In genomic region chr9:134475051-134475790, GRCh38 we compare ENCODE assay signal across 1 cellular context.
TF ChIP-seq lines count a peak whose summit lies in the region.

No MANE protein-coding gene starts in this region.

TF ChIP-seq in GM23338, 12 proteins besides CTCF, POLR2A, EP300 and RAD21 (continued from another document):
- TF ChIP-seq, protein P1, sequence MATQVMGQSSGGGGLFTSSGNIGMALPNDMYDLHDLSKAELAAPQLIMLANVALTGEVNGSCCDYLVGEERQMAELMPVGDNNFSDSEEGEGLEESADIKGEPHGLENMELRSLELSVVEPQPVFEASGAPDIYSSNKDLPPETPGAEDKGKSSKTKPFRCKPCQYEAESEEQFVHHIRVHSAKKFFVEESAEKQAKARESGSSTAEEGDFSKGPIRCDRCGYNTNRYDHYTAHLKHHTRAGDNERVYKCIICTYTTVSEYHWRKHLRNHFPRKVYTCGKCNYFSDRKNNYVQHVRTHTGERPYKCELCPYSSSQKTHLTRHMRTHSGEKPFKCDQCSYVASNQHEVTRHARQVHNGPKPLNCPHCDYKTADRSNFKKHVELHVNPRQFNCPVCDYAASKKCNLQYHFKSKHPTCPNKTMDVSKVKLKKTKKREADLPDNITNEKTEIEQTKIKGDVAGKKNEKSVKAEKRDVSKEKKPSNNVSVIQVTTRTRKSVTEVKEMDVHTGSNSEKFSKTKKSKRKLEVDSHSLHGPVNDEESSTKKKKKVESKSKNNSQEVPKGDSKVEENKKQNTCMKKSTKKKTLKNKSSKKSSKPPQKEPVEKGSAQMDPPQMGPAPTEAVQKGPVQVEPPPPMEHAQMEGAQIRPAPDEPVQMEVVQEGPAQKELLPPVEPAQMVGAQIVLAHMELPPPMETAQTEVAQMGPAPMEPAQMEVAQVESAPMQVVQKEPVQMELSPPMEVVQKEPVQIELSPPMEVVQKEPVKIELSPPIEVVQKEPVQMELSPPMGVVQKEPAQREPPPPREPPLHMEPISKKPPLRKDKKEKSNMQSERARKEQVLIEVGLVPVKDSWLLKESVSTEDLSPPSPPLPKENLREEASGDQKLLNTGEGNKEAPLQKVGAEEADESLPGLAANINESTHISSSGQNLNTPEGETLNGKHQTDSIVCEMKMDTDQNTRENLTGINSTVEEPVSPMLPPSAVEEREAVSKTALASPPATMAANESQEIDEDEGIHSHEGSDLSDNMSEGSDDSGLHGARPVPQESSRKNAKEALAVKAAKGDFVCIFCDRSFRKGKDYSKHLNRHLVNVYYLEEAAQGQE (IDR thresholded peaks at IDR 0.05; ENCODE audit: unreplicated experiment): no peak
- TF ChIP-seq EZH2 (IDR thresholded peaks at IDR 0.05; ENCODE audit: low read depth, unreplicated experiment): no peak
- no peak for TF ChIP-seq ZNF331 (CRISPR knock-in tag; IDR thresholded peaks at IDR 0.05; ENCODE audit: low read depth)
- no peak for TF ChIP-seq CREB1 (CRISPR knock-in tag; IDR thresholded peaks at IDR 0.05; ENCODE audit: low read depth)
- TF ChIP-seq ZNF114 (CRISPR knock-in tag; IDR thresholded peaks at IDR 0.05): no peak
- no peak for TF ChIP-seq EZH2phosphoT487 (IDR thresholded peaks at IDR 0.05; ENCODE audit: unreplicated experiment)
